ENCODE assay signal across 24 cellular contexts in the genomic region with DNA sequence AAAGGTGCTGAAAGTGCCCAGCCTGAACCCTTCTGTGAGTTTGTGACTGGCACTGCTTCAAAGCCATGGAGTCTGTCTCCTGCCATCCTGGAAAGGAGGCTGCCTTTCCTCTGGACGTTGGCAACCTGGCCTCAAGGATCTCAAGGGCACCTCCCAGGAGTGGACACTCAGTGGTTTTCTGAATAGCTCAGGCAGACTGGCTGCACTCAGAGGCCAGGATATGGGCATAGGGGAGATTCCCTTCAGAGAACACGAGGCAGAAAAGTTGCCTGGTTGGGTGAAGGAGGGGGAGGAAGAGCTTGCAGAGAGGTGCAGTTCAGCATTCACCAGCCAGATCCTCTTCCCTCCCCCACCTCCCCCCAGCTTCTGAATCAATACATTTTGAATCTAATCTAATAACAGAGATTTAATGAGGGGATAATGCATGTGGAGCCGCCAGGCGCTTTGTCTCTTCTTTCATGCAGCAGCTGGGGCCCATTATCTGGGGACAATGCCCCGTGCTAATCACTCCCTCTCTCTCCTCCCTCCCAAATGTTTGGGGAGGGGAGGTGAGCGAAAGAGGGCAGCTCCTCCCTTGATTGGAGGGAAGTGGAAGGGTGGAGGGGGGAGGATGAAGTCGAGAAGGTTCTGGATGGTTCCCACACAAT. TPM values are rescaled to one million over a fixed set of nuclear protein-coding genes. Genes with fewer than 3 reads are reported as not detected.
DNase-seq lines count a peak whose midpoint lies in the region; ATAC-seq and TF ChIP-seq lines count a peak whose summit lies in the region.
"Had no signal": no experiment of that assay in that cellular context is flagged by ENCODE, and none has a peak within 500 bp of the region (broad histone marks: within the 10 kb centered on the region; RNA-seq: fewer than 3 reads in every experiment).

No MANE protein-coding gene starts in this region.

- H3K4me3 ChIP-seq in HAP-1 (no peak overlapping the region), right cardiac atrium (ENCODE audit: low read length) (no peak overlapping the region)
- H3K4me3 ChIP-seq: BLaER1, K562 had no signal

- WGBS in right cardiac atrium, result 23% methylated on average over 7 of the region's 7 CpGs

- no peak overlapping the region for H3K4me3 Mint-ChIP-seq in osteocyte (ENCODE audit: unreplicated experiment)
- H3K4me3 Mint-ChIP-seq: immature natural killer cell; natural killer cell; stimulated activated effector memory CD8-positive, alpha-beta T cell treated with anti-CD3 and anti-CD28 coated beads, Interleukin-12 subunit alpha, Interleukin-12 subunit beta, amount 100 ng/mL, for 72 hours had no signal

- H3K4me1 ChIP-seq in HAP-1 (peaks cover 8% of the 10 kb centered on the region), right cardiac atrium (ENCODE audit: control insufficient read depth, insufficient read depth, low read length) (no peaks in the 10 kb centered on the region)
- H3K4me1 ChIP-seq: BLaER1 had no signal

- no peak overlapping the region for H3K27ac ChIP-seq in right cardiac atrium (ENCODE audit: low read length)
- H3K27ac ChIP-seq: BLaER1 had no signal

- intact Hi-C loops in right cardiac atrium (cut with DNase I), result loop anchor here in 2 of 4 donors (10.0 kb wide), 2 partner anchors 98 to 272 kb away; no protein-coding TSS in a partner anchor

- ATAC-seq in right cardiac atrium, result no peak
- ATAC-seq: K562; natural killer cell; stimulated activated effector memory CD8-positive, alpha-beta T cell treated with anti-CD3 and anti-CD28 coated beads, Interleukin-12 subunit alpha, Interleukin-12 subunit beta, amount 100 ng/mL, for 72 hours had no signal

- DNase-seq in HAP-1 (ENCODE audit: low spot score in 2 of 2), result peak; percentile 62 to 68
- peak; percentile 82 for DNase-seq in NCI-H146 (lab: John Stamatoyannopoulos, UW)
- peak; percentile 89 for DNase-seq in NCI-H82 treated with DMSO at 0.1 percent for 48 hours (lab: John Stamatoyannopoulos, UW; ENCODE audit: unreplicated experiment)
- peak; percentile 4 for DNase-seq in occipital lobe (lab: John Stamatoyannopoulos, UW)
- no peak for DNase-seq in middle frontal gyrus (ENCODE audit: extremely low spot score, low spot score)
- no peak for DNase-seq in osteocyte (ENCODE audit: extremely low spot score, unreplicated experiment)
- DNase-seq in right cardiac atrium, result no peak
- DNase-seq: activated CD4-positive, CD25-positive, alpha-beta regulatory T cell treated with anti-CD3 and anti-CD28 coated beads, Interleukin-2, amount 50 U/mL, for 72 hours; amniotic stem cell; DMS 273 treated with DMSO at 0.1 percent for 48 hours; immature natural killer cell; natural killer cell; NCI-H1694; stimulated activated CD4-positive, alpha-beta T cell treated with anti-CD3 and anti-CD28 coated beads, Interleukin-12 subunit alpha, Interleukin-12 subunit beta, amount 100 ng/mL, for 4 hours; trophoblast cell had no signal

- H3K27ac Mint-ChIP-seq in osteocyte (ENCODE audit: unreplicated experiment), result no peak overlapping the region
- H3K27ac Mint-ChIP-seq: immature natural killer cell; natural killer cell; stimulated activated effector memory CD8-positive, alpha-beta T cell treated with anti-CD3 and anti-CD28 coated beads, Interleukin-12 subunit alpha, Interleukin-12 subunit beta, amount 100 ng/mL, for 72 hours had no signal

- no peaks in the 10 kb centered on the region; the same call in 1 of the 2 replicates for H3K27me3 ChIP-seq in HAP-1 (ENCODE audit: low read depth)
- no peaks in the 10 kb centered on the region for H3K27me3 ChIP-seq in right cardiac atrium (ENCODE audit: control insufficient read depth, insufficient read depth)
- H3K27me3 ChIP-seq: BLaER1 had no signal

- in situ Hi-C loops in HAP-1 (cut with MboI; ENCODE audit: low sequenced_read_pairs), result loop anchor here (5.0 kb wide), 1 partner anchor 270 kb away; no protein-coding TSS in a partner anchor

- H3K4me1 Mint-ChIP-seq in osteocyte (ENCODE audit: unreplicated experiment), result no peaks in the 10 kb centered on the region
- H3K4me1 Mint-ChIP-seq: immature natural killer cell; natural killer cell; stimulated activated effector memory CD8-positive, alpha-beta T cell treated with anti-CD3 and anti-CD28 coated beads, Interleukin-12 subunit alpha, Interleukin-12 subunit beta, amount 100 ng/mL, for 72 hours had no signal

- no peaks in the 10 kb centered on the region for H3K36me3 ChIP-seq in HAP-1 (replicated peaks)
- H3K36me3 ChIP-seq: BLaER1 had no signal

- no peaks in the 10 kb centered on the region for H3K9me3 Mint-ChIP-seq in osteocyte (ENCODE audit: unreplicated experiment)
- H3K9me3 Mint-ChIP-seq: immature natural killer cell; natural killer cell; stimulated activated effector memory CD8-positive, alpha-beta T cell treated with anti-CD3 and anti-CD28 coated beads, Interleukin-12 subunit alpha, Interleukin-12 subunit beta, amount 100 ng/mL, for 72 hours had no signal

- no peaks in the 10 kb centered on the region for H3K36me3 Mint-ChIP-seq in osteocyte (ENCODE audit: unreplicated experiment)
- H3K36me3 Mint-ChIP-seq: immature natural killer cell; natural killer cell; stimulated activated effector memory CD8-positive, alpha-beta T cell treated with anti-CD3 and anti-CD28 coated beads, Interleukin-12 subunit alpha, Interleukin-12 subunit beta, amount 100 ng/mL, for 72 hours had no signal

- TF ChIP-seq CTCF in osteocyte (IDR thresholded peaks at IDR 0.05), result no peak

- peaks cover 32% of the 10 kb centered on the region for H3K27me3 Mint-ChIP-seq in osteocyte (ENCODE audit: unreplicated experiment)

- H3K9me3 ChIP-seq in HAP-1 (no peaks in the 10 kb centered on the region), right cardiac atrium (ENCODE audit: control insufficient read depth, low read length) (no peaks in the 10 kb centered on the region)
- H3K9me3 ChIP-seq: BLaER1 had no signal

RNA-seq across cellular contexts. Expression of a gene that starts 17.7 kb away (rescaled TPM):
- total RNA-seq in occipital lobe (0.31 TPM), osteocyte (not detected in 2 replicates), right cardiac atrium (not detected)
- 0.09 TPM for polyA plus RNA-seq in right cardiac atrium
- total RNA-seq: activated CD8-positive, alpha-beta memory T cell treated with anti-CD3 and anti-CD28 coated beads for 36 hours; cardiac septum; glomerular endothelial cell; H4; K562; lung microvascular endothelial cell; natural killer cell; T-helper 2 cell treated with Interferon-gamma antibody and Interleukin-4, amounts not matched to agents 100 ng/mL and 5 ng/mL, for 36 hours had no signal
- polyA plus RNA-seq: immature natural killer cell, K562 had no signal

Comparison
In these comparisons a context has a peak if more than half of its experiments do, and no peak if none do; other contexts are left out.
1. DNase-seq: peak in HAP-1 (2 of 2), NCI-H146 (single experiment), NCI-H82 treated with DMSO at 0.1 percent for 48 hours (single experiment) and occipital lobe (single experiment); none in middle frontal gyrus (single experiment), osteocyte (single experiment) and right cardiac atrium (0 of 3).